Comparison of ENCODE assay signal across 1 cellular context in the genomic region with DNA sequence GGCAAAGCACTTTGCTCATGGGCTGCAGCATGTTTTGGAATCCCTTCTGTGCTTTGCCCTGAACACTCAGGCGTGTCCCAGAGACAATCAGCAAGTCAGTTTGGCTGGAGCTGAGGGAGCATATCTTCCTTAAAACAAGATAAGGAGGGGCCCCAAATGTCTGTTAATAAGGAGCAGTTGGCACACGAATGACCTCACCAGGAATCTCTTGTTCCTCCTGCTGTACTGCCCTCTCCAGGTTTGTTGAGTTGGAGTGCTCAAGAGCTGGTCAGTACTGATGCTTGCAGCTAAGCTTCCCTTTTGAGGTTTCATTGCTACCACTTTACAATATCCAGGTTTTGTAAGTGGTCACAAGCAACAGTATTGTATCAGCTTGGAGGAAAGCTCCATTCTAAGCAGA.
TF ChIP-seq lines count a peak whose summit lies in the region.

No MANE protein-coding gene starts in this region.

TF ChIP-seq in SK-N-SH, 30 proteins besides CTCF, POLR2A, EP300 and RAD21:
- TF ChIP-seq FOSL2 (IDR thresholded peaks at IDR 0.05; ENCODE audit: borderline replicate concordance, low read depth) (no peak), JUND (IDR thresholded peaks at IDR 0.05) (no peak), NFIC (IDR thresholded peaks at IDR 0.05; ENCODE audit: borderline replicate concordance) (no peak), POLR2AphosphoS5 (IDR thresholded peaks at IDR 0.05; ENCODE audit: low read depth, low read length) (no peak), SIN3A (IDR thresholded peaks at IDR 0.05; ENCODE audit: borderline replicate concordance, low read depth, low read length) (no peak), EZH2phosphoT487 (IDR thresholded peaks at IDR 0.05; ENCODE audit: borderline replicate concordance, low read depth) (no peak), RCOR1 (IDR thresholded peaks at IDR 0.05; ENCODE audit: low read length) (no peak), CHD2 (IDR thresholded peaks at IDR 0.05; ENCODE audit: low read length, partially characterized antibody) (no peak), MXI1 (IDR thresholded peaks at IDR 0.05; ENCODE audit: low read depth, low read length) (no peak), MEF2A (IDR thresholded peaks at IDR 0.05; ENCODE audit: borderline replicate concordance, low read depth) (no peak), YY1 (IDR thresholded peaks at IDR 0.05; ENCODE audit: low read depth) (no peak), TCF12 (IDR thresholded peaks at IDR 0.05) (no peak), GABPA (IDR thresholded peaks at IDR 0.05; ENCODE audit: low read depth) (no peak), RXRA (IDR thresholded peaks at IDR 0.05; ENCODE audit: borderline replicate concordance, low read depth) (no peak), TEAD4 (IDR thresholded peaks at IDR 0.05; ENCODE audit: borderline replicate concordance, insufficient read depth) (no peak), SMC3 (IDR thresholded peaks at IDR 0.05; ENCODE audit: low read depth, low read length) (no peak)
- TF ChIP-seq, protein P1, sequence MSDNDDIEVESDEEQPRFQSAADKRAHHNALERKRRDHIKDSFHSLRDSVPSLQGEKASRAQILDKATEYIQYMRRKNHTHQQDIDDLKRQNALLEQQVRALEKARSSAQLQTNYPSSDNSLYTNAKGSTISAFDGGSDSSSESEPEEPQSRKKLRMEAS (IDR thresholded peaks at IDR 0.05; ENCODE audit: low read depth), result no peak
- TF ChIP-seq, protein P2, sequence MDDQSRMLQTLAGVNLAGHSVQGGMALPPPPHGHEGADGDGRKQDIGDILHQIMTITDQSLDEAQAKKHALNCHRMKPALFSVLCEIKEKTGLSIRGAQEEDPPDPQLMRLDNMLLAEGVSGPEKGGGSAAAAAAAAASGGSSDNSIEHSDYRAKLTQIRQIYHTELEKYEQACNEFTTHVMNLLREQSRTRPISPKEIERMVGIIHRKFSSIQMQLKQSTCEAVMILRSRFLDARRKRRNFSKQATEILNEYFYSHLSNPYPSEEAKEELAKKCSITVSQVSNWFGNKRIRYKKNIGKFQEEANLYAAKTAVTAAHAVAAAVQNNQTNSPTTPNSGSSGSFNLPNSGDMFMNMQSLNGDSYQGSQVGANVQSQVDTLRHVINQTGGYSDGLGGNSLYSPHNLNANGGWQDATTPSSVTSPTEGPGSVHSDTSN (IDR thresholded peaks at IDR 0.05), result no peak
- TF ChIP-seq, protein P3, sequence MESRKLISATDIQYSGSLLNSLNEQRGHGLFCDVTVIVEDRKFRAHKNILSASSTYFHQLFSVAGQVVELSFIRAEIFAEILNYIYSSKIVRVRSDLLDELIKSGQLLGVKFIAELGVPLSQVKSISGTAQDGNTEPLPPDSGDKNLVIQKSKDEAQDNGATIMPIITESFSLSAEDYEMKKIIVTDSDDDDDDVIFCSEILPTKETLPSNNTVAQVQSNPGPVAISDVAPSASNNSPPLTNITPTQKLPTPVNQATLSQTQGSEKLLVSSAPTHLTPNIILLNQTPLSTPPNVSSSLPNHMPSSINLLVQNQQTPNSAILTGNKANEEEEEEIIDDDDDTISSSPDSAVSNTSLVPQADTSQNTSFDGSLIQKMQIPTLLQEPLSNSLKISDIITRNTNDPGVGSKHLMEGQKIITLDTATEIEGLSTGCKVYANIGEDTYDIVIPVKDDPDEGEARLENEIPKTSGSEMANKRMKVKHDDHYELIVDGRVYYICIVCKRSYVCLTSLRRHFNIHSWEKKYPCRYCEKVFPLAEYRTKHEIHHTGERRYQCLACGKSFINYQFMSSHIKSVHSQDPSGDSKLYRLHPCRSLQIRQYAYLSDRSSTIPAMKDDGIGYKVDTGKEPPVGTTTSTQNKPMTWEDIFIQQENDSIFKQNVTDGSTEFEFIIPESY (IDR thresholded peaks at IDR 0.05; ENCODE audit: borderline replicate concordance, low read depth), result no peak
- TF ChIP-seq, protein P4, sequence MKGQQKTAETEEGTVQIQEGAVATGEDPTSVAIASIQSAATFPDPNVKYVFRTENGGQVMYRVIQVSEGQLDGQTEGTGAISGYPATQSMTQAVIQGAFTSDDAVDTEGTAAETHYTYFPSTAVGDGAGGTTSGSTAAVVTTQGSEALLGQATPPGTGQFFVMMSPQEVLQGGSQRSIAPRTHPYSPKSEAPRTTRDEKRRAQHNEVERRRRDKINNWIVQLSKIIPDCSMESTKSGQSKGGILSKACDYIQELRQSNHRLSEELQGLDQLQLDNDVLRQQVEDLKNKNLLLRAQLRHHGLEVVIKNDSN (IDR thresholded peaks at IDR 0.05; ENCODE audit: borderline replicate concordance, low read depth), result no peak
TF ChIP-seq in SK-N-SH: peak in this region for 0.
